ENCODE assay signal across 8 cellular contexts in the genomic region with DNA sequence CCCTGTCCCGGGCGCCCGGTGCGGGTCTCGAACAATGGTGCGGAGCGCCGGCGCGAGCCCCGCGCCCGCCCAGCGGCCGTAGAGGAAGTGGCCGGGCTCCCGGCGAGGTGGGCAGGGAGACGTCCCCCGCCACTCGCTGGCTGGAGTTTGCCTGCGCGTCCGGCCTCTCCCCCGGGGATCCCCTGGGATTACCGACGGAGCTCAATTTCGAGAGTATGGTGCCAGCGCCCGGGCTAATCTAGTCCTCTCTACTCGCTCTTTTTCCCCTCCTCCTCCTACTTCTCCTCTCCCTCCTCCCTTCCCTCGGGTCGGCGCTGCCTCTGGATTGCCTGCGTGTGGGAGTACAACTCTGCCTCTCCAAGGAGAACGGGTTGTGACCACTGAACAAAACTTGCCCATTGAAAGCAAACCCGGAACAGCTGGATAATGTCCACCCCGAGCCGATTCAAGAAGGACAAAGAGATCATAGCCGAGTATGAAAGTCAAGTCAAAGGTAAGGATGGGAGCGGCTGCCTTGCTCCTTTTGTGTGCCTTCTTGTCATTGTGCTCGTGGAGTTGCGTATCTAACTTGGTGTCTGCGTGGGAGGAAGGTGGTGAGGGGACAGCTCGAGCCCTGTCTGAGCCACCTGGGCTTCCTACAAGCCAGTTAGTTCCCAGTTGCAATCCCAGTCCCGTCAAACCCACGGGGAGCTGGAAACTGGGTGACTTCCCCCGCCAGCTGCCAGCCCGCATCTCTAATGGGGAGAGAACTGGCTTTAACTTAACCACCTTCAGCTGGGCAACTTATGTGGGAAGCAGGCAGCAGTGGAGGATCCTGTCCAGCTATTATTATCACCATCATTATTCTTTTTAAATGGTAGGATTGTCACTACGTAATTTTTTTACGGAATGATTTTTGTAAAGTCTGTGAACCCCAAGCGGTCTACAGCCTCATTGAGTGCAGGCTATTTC. TPM values are rescaled to one million over a fixed set of nuclear protein-coding genes. Genes with fewer than 3 reads are reported as not detected.
A peak's percentile ranks its signal among the peaks of the same experiment; 100 is the strongest.
DNase-seq lines count a peak whose midpoint lies in the region; ATAC-seq and TF ChIP-seq lines count a peak whose summit lies in the region.

Gene SRGAP1 (plus strand): TSS at position 310 of the 951 bp plus-strand sequence. CDS start 117 bp downstream, at position 427.

- no peak for TF ChIP-seq CTCF in omental fat pad (IDR thresholded peaks at IDR 0.05)

- no peaks in the 10 kb centered on the region for H3K36me3 Mint-ChIP-seq in stimulated activated naive CD8-positive, alpha-beta T cell treated with anti-CD3 and anti-CD28 coated beads, Interleukin-15, Interleukin-2, amounts not matched to agents 100 ng/mL and 50 ng/mL, for 24 hours (ENCODE audit: low read depth)

- H3K4me3 Mint-ChIP-seq in stimulated activated naive CD8-positive, alpha-beta T cell treated with anti-CD3 and anti-CD28 coated beads, Interleukin-15, Interleukin-2, amounts not matched to agents 100 ng/mL and 50 ng/mL, for 24 hours, result peak within 1 kb of the TSS; percentile 84

- H3K9me3 Mint-ChIP-seq in stimulated activated naive CD8-positive, alpha-beta T cell treated with anti-CD3 and anti-CD28 coated beads, Interleukin-15, Interleukin-2, amounts not matched to agents 100 ng/mL and 50 ng/mL, for 24 hours, result no peaks in the 10 kb centered on the region

- H3K27ac Mint-ChIP-seq in stimulated activated naive CD8-positive, alpha-beta T cell treated with anti-CD3 and anti-CD28 coated beads, Interleukin-15, Interleukin-2, amounts not matched to agents 100 ng/mL and 50 ng/mL, for 24 hours, result peak within 1 kb of the TSS; percentile 13

- peaks cover 9% of the 10 kb centered on the region for H3K4me1 Mint-ChIP-seq in stimulated activated naive CD8-positive, alpha-beta T cell treated with anti-CD3 and anti-CD28 coated beads, Interleukin-15, Interleukin-2, amounts not matched to agents 100 ng/mL and 50 ng/mL, for 24 hours (ENCODE audit: low read depth)

- no peak for ATAC-seq in stimulated activated naive CD8-positive, alpha-beta T cell treated with anti-CD3 and anti-CD28 coated beads, Interleukin-15, Interleukin-2, amounts not matched to agents 100 U/mL and 50 U/mL, for 24 hours
- ATAC-seq in HG02938 (IDR thresholded peaks at IDR 0.05; ENCODE audit: unreplicated experiment) (peak; percentile 29), left cardiac atrium (peak; percentile 63 to 73), omental fat pad (ENCODE audit: low FRiP score) (peak; percentile 31), GM18858 (IDR thresholded peaks at IDR 0.05; ENCODE audit: unreplicated experiment) (no peak)

- H3K27me3 Mint-ChIP-seq in stimulated activated naive CD8-positive, alpha-beta T cell treated with anti-CD3 and anti-CD28 coated beads, Interleukin-15, Interleukin-2, amounts not matched to agents 100 ng/mL and 50 ng/mL, for 24 hours, result peaks cover 38% of the 10 kb centered on the region

- intact Hi-C loops in left cardiac atrium (cut with DNase I), result loop anchor here (5.0 to 10.0 kb wide), 3 partner anchors 100 to 338 kb away; no protein-coding TSS in a partner anchor

- no peak for DNase-seq in stimulated activated naive CD8-positive, alpha-beta T cell treated with anti-CD3 and anti-CD28 coated beads, Interleukin-15, Interleukin-2, amounts not matched to agents 100 U/mL and 50 U/mL, for 24 hours
- DNase-seq in NCI-H226, result peak; percentile 78
- DNase-seq in amygdala (lab: John Stamatoyannopoulos, UW), result peak in 47 of 56 donors; percentile 12 to 80 (median 60)
- peak; percentile 77 for DNase-seq in left cardiac atrium
- peak; percentile 27 for DNase-seq in omental fat pad (ENCODE audit: low spot score)

RNA-seq across cellular contexts. Expression of gene SRGAP1, which starts in this region (rescaled TPM):
- total RNA-seq in left cardiac atrium, result 1 to 10 TPM; 4.3 to 5.5 TPM
- total RNA-seq in omental fat pad, result 10 to 100 TPM; 10.6 to 69.1 (median 12.9) TPM

Comparison
In these comparisons a context has a peak if more than half of its experiments do, and no peak if none do; other contexts are left out.
1. ATAC-seq: peak in HG02938 (single experiment), left cardiac atrium (2 of 2) and omental fat pad (single experiment); none in stimulated activated naive CD8-positive, alpha-beta T cell treated with anti-CD3 and anti-CD28 coated beads, Interleukin-15, Interleukin-2, amounts not matched to agents 100 U/mL and 50 U/mL, for 24 hours (single experiment) and GM18858 (single experiment).